22 cellular contexts compared by ENCODE assay signal in the genomic region with DNA sequence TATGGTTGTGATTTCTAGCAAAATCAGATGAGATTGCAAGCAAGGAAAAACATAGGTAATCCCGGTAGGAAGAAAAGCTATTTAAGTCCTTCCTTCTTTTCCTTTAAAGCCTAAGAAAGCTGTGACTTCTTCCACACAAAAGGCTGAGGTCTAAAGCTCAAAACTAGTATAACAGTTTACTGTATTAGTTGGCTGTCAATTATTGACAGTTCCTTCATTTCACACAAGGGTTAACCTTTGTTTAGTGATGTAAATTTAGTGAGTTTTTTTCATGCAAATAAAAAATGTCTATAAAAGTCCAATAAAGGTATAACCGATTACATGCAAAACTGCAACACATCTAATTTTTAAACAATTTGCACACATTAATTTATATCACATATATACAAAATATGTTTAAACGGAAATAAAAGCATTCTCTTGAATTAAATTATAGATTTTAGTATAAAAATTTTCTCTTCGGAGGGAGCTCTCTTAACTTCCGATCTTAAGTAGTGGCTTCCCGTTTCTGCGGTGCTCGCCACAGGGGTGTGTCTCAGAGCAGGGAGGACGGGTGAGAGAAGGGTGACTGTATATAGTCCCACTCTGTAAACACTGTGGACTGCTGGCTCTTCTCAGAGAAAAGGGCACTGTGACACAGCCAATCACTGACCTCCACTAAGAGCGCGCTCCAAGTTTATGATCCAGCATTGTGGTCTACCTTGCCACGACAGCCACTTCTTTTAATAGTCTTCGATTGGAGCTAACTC. TPM values are rescaled to one million over a fixed set of nuclear protein-coding genes. Genes with fewer than 3 reads are reported as not detected.
DNase-seq lines count a peak whose midpoint lies in the region; ATAC-seq, FAIRE-seq and TF ChIP-seq lines count a peak whose summit lies in the region.
"Had no signal": no experiment of that assay in that cellular context is flagged by ENCODE, and none has a peak within 500 bp of the region (broad histone marks: within the 10 kb centered on the region; RNA-seq: fewer than 3 reads in every experiment).

No MANE protein-coding gene starts in this region.

- no peak for FAIRE-seq in HepG2 (lab: Jason Lieb, UNC)
- FAIRE-seq: GM18507, H54 had no signal

- no peak for TF ChIP-seq CTCF in HepG2 (CRISPR knock-in tag; IDR thresholded peaks at IDR 0.05)
- TF ChIP-seq CTCF in right lobe of liver (IDR thresholded peaks at IDR 0.05), result no peak
- TF ChIP-seq CTCF in WTC11 (IDR thresholded peaks at IDR 0.05), result no peak
- TF ChIP-seq CTCF in upper lobe of right lung (IDR thresholded peaks at IDR 0.05), result no peak

- no peak overlapping the region for H3K27ac ChIP-seq in HepG2 (ENCODE audit: extremely low read length, insufficient read depth, low read length)
- H3K27ac ChIP-seq in right lobe of liver, result no peak overlapping the region
- no peak overlapping the region for H3K27ac ChIP-seq in upper lobe of right lung
- H3K27ac ChIP-seq: 22Rv1; BLaER1 treated with 17β-estradiol and CSF1 and Interleukin-3, amounts not matched to agents 10 nM and 100 nM; SJCRH30 had no signal

- no peaks in the 10 kb centered on the region for H3K79me2 ChIP-seq in HepG2 (ENCODE audit: insufficient read depth, low read length)

- H3K9ac ChIP-seq in HepG2 (ENCODE audit: insufficient read depth, low read depth, low read length), result no peak overlapping the region
- H3K9ac ChIP-seq: BLaER1 treated with 17β-estradiol and CSF1 and Interleukin-3, amounts not matched to agents 10 nM and 100 nM had no signal

- BruUV-seq in HepG2 (replicated peaks; lab: Mats Ljungman, UMichigan), result no TSS peak

- in situ Hi-C loops in HepG2 (cut with HindIII; ENCODE audit: extremely low pct_ligation_motif_present, low pct_unique_long_range_greater_than_20kb), result loop anchor here (5.0 kb wide), 1 partner anchor 68 kb away; no protein-coding TSS in a partner anchor

- POLR2A ChIA-PET in HepG2 (lab: Yijun Ruan, JAX) (interaction anchor here (0.9 kb wide), 1 partner anchor 38 kb away, joined by 3 read pairs; no protein-coding TSS in a partner anchor), WTC11 (lab: Charles Lee) (no interaction called here)

- H3K4me1 ChIP-seq in HepG2 (ENCODE audit: insufficient read depth, low read length) (peaks cover 12% of the 10 kb centered on the region), right lobe of liver (no peaks in the 10 kb centered on the region), upper lobe of right lung (no peaks in the 10 kb centered on the region)
- H3K4me1 ChIP-seq: SJCRH30 had no signal

- TF ChIP-seq EP300 in HepG2 (IDR thresholded peaks at IDR 0.05; ENCODE audit: low read depth in 2 of 2, low read length in 2 of 2) (no peak), HepG2 (CRISPR knock-in tag; IDR thresholded peaks at IDR 0.05; ENCODE audit: borderline replicate concordance) (no peak)

- CTCF ChIA-PET in HepG2 (lab: Yijun Ruan, JAX; ENCODE audit: low intra/inter-chr PET ratio, low total read pairs), result no interaction called here
- CTCF ChIA-PET in WTC11 (lab: Charles Lee), result interaction anchor here (1.0 to 1.1 kb wide), 2 partner anchors 14 to 352 kb away, joined by 3 to 8 read pairs; no protein-coding TSS in a partner anchor

- no peaks in the 10 kb centered on the region for H3K36me3 ChIP-seq in HepG2 (replicated peaks in 1 of 2; ENCODE audit: control insufficient read depth in 1 of 2, insufficient read depth in 2 of 2, low read length in 2 of 2)
- H3K36me3 ChIP-seq in right lobe of liver, result no peaks in the 10 kb centered on the region
- no peaks in the 10 kb centered on the region for H3K36me3 ChIP-seq in upper lobe of right lung
- H3K36me3 ChIP-seq: SJCRH30 had no signal

- peaks cover 24% of the 10 kb centered on the region for H3K9me3 Mint-ChIP-seq in WTC11
- H3K9me3 Mint-ChIP-seq: CD4-positive, alpha-beta memory T cell had no signal

- H4K20me1 ChIP-seq in HepG2 (ENCODE audit: insufficient read depth, low read length), result no peaks in the 10 kb centered on the region
- H4K20me1 ChIP-seq: BLaER1 treated with 17β-estradiol and CSF1 and Interleukin-3, amounts not matched to agents 10 nM and 100 nM had no signal

- no peak overlapping the region for H3K4me2 ChIP-seq in HepG2 (ENCODE audit: low read depth, low read length)
- H3K4me2 ChIP-seq: BLaER1 treated with 17β-estradiol and CSF1 and Interleukin-3, amounts not matched to agents 10 nM and 100 nM had no signal

- TF ChIP-seq RAD21 in HepG2 (CRISPR knock-in tag; IDR thresholded peaks at IDR 0.05), result no peak

- no peak overlapping the region for H3K27ac Mint-ChIP-seq in WTC11
- H3K27ac Mint-ChIP-seq: CD4-positive, alpha-beta memory T cell had no signal

- DNase-seq in HepG2 (ENCODE audit: low spot score) (no peak), right lobe of liver (no peak), MV-4-11 (lab: John Stamatoyannopoulos, UW) (peak; percentile 61), WTC11 (ENCODE audit: low spot score) (no peak), upper lobe of right lung (no peak), NCI-H2171 (lab: John Stamatoyannopoulos, UW) (no peak), amygdala (lab: John Stamatoyannopoulos, UW) (no peak)
- DNase-seq: CD4-positive, alpha-beta memory T cell; DMS153; NCI-H1417 treated with DMSO at 0.1 percent for 48 hours; NCI-H187; NCI-H2107; NCI-H748 treated with DMSO at 0.1 percent for 48 hours; SJCRH30; T-helper 1 cell had no signal

- H2AFZ ChIP-seq in HepG2 (ENCODE audit: low read length), result no peak overlapping the region

- H3K9me3 ChIP-seq in HepG2 (ENCODE audit: low read length), result no peaks in the 10 kb centered on the region
- H3K9me3 ChIP-seq in right lobe of liver, result no peaks in the 10 kb centered on the region
- H3K9me3 ChIP-seq in upper lobe of right lung, result no peaks in the 10 kb centered on the region
- H3K9me3 ChIP-seq: SJCRH30 had no signal

- H3K4me3 ChIP-seq in HepG2 (replicated peaks in 1 of 3; ENCODE audit: insufficient read depth in 1 of 3, low read depth in 2 of 3, low read length in 3 of 3) (no peak overlapping the region), right lobe of liver (no peak overlapping the region), upper lobe of right lung (no peak overlapping the region)
- H3K4me3 ChIP-seq: BLaER1 treated with 17β-estradiol and CSF1 and Interleukin-3, amounts not matched to agents 10 nM and 100 nM; SJCRH30 had no signal

- intact Hi-C loops in HepG2 (cut with micrococcal nuclease; ENCODE audit: unreplicated experiment) (no loop called here), right lobe of liver (cut with DNase I) (no loop called here), upper lobe of right lung (cut with DNase I) (no loop called here)

- H3K4me1 Mint-ChIP-seq in WTC11, result no peaks in the 10 kb centered on the region
- H3K4me1 Mint-ChIP-seq: CD4-positive, alpha-beta memory T cell had no signal

- WGBS in HepG2 (ENCODE audit: low lambda C conversion rate), result 68% methylated on average over 13 of the region's 13 CpGs
- WGBS in right lobe of liver (ENCODE audit: insufficient coverage, low coverage, low lambda C conversion rate, missing lambda C conversion rate), result 88% methylated on average over 11 of the region's 13 CpGs

- no peaks in the 10 kb centered on the region for H3K27me3 ChIP-seq in HepG2 (ENCODE audit: control insufficient read depth in 1 of 2, insufficient read depth in 2 of 2, low read length in 2 of 2)
- H3K27me3 ChIP-seq in right lobe of liver, result no peaks in the 10 kb centered on the region
- H3K27me3 ChIP-seq in upper lobe of right lung, result no peaks in the 10 kb centered on the region
- H3K27me3 ChIP-seq: BLaER1 treated with 17β-estradiol and CSF1 and Interleukin-3, amounts not matched to agents 10 nM and 100 nM; SJCRH30 had no signal

- TF ChIP-seq POLR2A in HepG2 (IDR thresholded peaks at IDR 0.05; ENCODE audit: insufficient read depth in 1 of 2, low read depth in 2 of 2, low read length in 2 of 2), result no peak
- TF ChIP-seq POLR2A in right lobe of liver (IDR thresholded peaks at IDR 0.05), result no peak

- peak; percentile 49; the same call in 2 of the 3 replicates for ATAC-seq in HepG2
- ATAC-seq in right lobe of liver, result no peak
- ATAC-seq in WTC11, result 0 out of 2 replicates have a peak, but pooled peaks have one; percentile 20
- ATAC-seq in upper lobe of right lung, result peak; percentile 31
- no peak for ATAC-seq in HG03045 (IDR thresholded peaks at IDR 0.05; ENCODE audit: unreplicated experiment)

- H3K4me3 Mint-ChIP-seq in WTC11, result no peak overlapping the region
- H3K4me3 Mint-ChIP-seq: CD4-positive, alpha-beta memory T cell had no signal

- no peaks in the 10 kb centered on the region for H3K27me3 Mint-ChIP-seq in WTC11 (ENCODE audit: low read depth)

- H3K36me3 Mint-ChIP-seq in WTC11, result peaks cover 40% of the 10 kb centered on the region
- H3K36me3 Mint-ChIP-seq: CD4-positive, alpha-beta memory T cell had no signal

RNA-seq across cellular contexts. Expression of a gene that starts 33.4 kb away (rescaled TPM):
- total RNA-seq in HepG2 (2016; rRNA removed; fragmentation: Illumina TruSeq; extraction: Trizol) (42.2 and 91.3 TPM in 2 replicates), right lobe of liver (1,000 to 10,000 TPM; 1,281 to 4,774 (median 2,625) TPM), WTC11 (2021) (1.0 to 1.7 TPM (median 1.3 TPM) in 3 replicates), upper lobe of right lung (not detected)
- total RNA-seq in HepG2 (2016; cell fraction: cytosol; rRNA removed; fragmentation: Illumina TruSeq; extraction: Trizol; ENCODE audit: low read depth), result 32.4 and 39.4 TPM in 2 replicates
- total RNA-seq in HepG2 (2016; cell fraction: insoluble cytoplasmic fraction; rRNA removed; fragmentation: Illumina TruSeq; extraction: Trizol), result 43.7 and 93.2 TPM in 2 replicates
- total RNA-seq in HepG2 (2016; cell fraction: membrane; rRNA removed; fragmentation: Illumina TruSeq; extraction: Trizol), result 21.6 and 22.8 TPM in 2 replicates
- total RNA-seq in HepG2 (2016; cell fraction: nucleus; rRNA removed; fragmentation: Illumina TruSeq; extraction: Trizol), result 86.3 and 86.4 TPM in 2 replicates
- 496 and 510 TPM in 2 replicates for polyA plus RNA-seq in HepG2 (2011; rRNA removed)
- polyA plus RNA-seq in HepG2 (2011; cell fraction: cytosol; rRNA removed), result 553 and 814 TPM in 2 replicates
- 104 and 171 TPM in 2 replicates for polyA plus RNA-seq in HepG2 (2011; cell fraction: nucleus; rRNA removed)
- polyA plus RNA-seq in HepG2 (2012), result 275 and 517 TPM in 2 replicates
- polyA plus RNA-seq in HepG2 (2016; cell fraction: cytosol; fragmentation: Illumina TruSeq; extraction: Trizol; ENCODE audit: low read depth), result 43.9 and 49.7 TPM in 2 replicates
- polyA plus RNA-seq in HepG2 (2016; cell fraction: insoluble cytoplasmic fraction; fragmentation: Illumina TruSeq; extraction: Trizol; ENCODE audit: low read depth), result 60.6 and 70.2 TPM in 2 replicates
- 22.7 and 27.7 TPM in 2 replicates for polyA plus RNA-seq in HepG2 (2016; cell fraction: membrane; fragmentation: Illumina TruSeq; extraction: Trizol; ENCODE audit: low read depth)
- 195 and 215 TPM in 2 replicates for polyA plus RNA-seq in HepG2 (2016; cell fraction: nucleus; fragmentation: Illumina TruSeq; extraction: Trizol; ENCODE audit: insufficient read depth, low read depth)
- 563 TPM in 1 of 2 replicates, not detected in the other for polyA minus RNA-seq in HepG2 (2011; rRNA and poly(A)+ RNA removed; ENCODE audit: low replicate concordance)
- 185 and 329 TPM in 2 replicates for polyA minus RNA-seq in HepG2 (2011; cell fraction: cytosol; rRNA and poly(A)+ RNA removed)
- 160 and 198 TPM in 2 replicates for polyA minus RNA-seq in HepG2 (2011; cell fraction: nucleus; rRNA and poly(A)+ RNA removed)
- total RNA-seq: CD4-positive, alpha-beta memory T cell; G401; NCI-H460; SJCRH30 had no signal
- polyA plus RNA-seq: CD4-positive, alpha-beta memory T cell had no signal

RNA-seq across cellular contexts. Expression of a gene that starts 59.3 kb away (rescaled TPM):
- 3.3 and 3.8 TPM in 2 replicates for total RNA-seq in HepG2 (2016; rRNA removed; fragmentation: Illumina TruSeq; extraction: Trizol)
- total RNA-seq in HepG2 (2016; cell fraction: cytosol; rRNA removed; fragmentation: Illumina TruSeq; extraction: Trizol; ENCODE audit: low read depth), result 10.3 and 13.5 TPM in 2 replicates
- total RNA-seq in HepG2 (2016; cell fraction: insoluble cytoplasmic fraction; rRNA removed; fragmentation: Illumina TruSeq; extraction: Trizol), result 3.9 and 4.3 TPM in 2 replicates
- total RNA-seq in HepG2 (2016; cell fraction: membrane; rRNA removed; fragmentation: Illumina TruSeq; extraction: Trizol), result 6.0 and 6.3 TPM in 2 replicates
- 5.8 and 6.8 TPM in 2 replicates for total RNA-seq in HepG2 (2016; cell fraction: nucleus; rRNA removed; fragmentation: Illumina TruSeq; extraction: Trizol)
- 1.7 and 1.9 TPM in 2 replicates for polyA plus RNA-seq in HepG2 (2011; rRNA removed)
- 0.46 and 1.1 TPM in 2 replicates for polyA plus RNA-seq in HepG2 (2011; cell fraction: cytosol; rRNA removed)
- 0.99 and 1.1 TPM in 2 replicates for polyA plus RNA-seq in HepG2 (2011; cell fraction: nucleus; rRNA removed)
- polyA plus RNA-seq in HepG2 (2012), result 2.0 and 3.5 TPM in 2 replicates
- polyA plus RNA-seq in HepG2 (2016; cell fraction: cytosol; fragmentation: Illumina TruSeq; extraction: Trizol; ENCODE audit: low read depth), result 0.20 and 0.28 TPM in 2 replicates
- polyA plus RNA-seq in HepG2 (2016; cell fraction: insoluble cytoplasmic fraction; fragmentation: Illumina TruSeq; extraction: Trizol; ENCODE audit: low read depth), result 6.0 and 6.7 TPM in 2 replicates
- 2.4 and 2.6 TPM in 2 replicates for polyA plus RNA-seq in HepG2 (2016; cell fraction: membrane; fragmentation: Illumina TruSeq; extraction: Trizol; ENCODE audit: low read depth)
- polyA plus RNA-seq in HepG2 (2016; cell fraction: nucleus; fragmentation: Illumina TruSeq; extraction: Trizol; ENCODE audit: insufficient read depth, low read depth), result 7.6 and 8.3 TPM in 2 replicates
- 0.70 and 1.8 TPM in 2 replicates for polyA minus RNA-seq in HepG2 (2011; rRNA and poly(A)+ RNA removed; ENCODE audit: low replicate concordance)
- 1.6 and 3.3 TPM in 2 replicates for polyA minus RNA-seq in HepG2 (2011; cell fraction: cytosol; rRNA and poly(A)+ RNA removed)
- polyA minus RNA-seq in HepG2 (2011; cell fraction: nucleus; rRNA and poly(A)+ RNA removed), result 2.8 and 4.8 TPM in 2 replicates
- total RNA-seq in right lobe of liver, result 1 to 10 TPM; 1.7 to 4.8 (median 2.0) TPM
- 50.6 to 56.6 TPM (median 50.8 TPM) in 3 replicates for total RNA-seq in WTC11 (2021)
- total RNA-seq in upper lobe of right lung, result 3.5 TPM
- polyA plus RNA-seq: CD4-positive, alpha-beta memory T cell had no signal

Comparison
In these comparisons a context has a peak if more than half of its experiments do, and no peak if none do; other contexts are left out.
1. ATAC-seq: peak in HepG2 (single experiment), WTC11 (single experiment) and upper lobe of right lung (single experiment); none in right lobe of liver (0 of 4) and HG03045 (single experiment).